Comparison of ENCODE assay signal across 9 cellular contexts in the genomic region with DNA sequence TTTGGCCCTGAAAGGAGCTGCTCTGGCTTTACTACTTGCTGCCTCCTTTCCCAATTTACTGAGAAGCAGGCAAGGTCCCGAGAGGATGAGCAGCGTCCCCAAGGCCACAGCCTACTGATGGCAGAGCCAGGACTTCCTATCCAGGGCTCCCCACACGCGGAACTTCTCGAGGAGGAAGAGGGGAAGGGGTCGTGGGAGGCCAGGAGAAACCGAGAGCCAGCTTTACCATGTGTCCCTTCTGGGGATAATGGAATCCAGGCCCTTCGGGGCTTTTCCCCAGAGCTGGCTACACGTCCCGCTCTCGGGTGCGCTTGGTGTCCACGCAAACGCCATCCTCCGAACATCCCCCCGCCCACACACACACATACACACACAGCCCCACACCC. TPM values are rescaled to one million over a fixed set of nuclear protein-coding genes. Genes with fewer than 3 reads are reported as not detected.
DNase-seq lines count a peak whose midpoint lies in the region; ATAC-seq and TF ChIP-seq lines count a peak whose summit lies in the region.
"Had no signal": no experiment of that assay in that cellular context is flagged by ENCODE, and none has a peak within 500 bp of the region (broad histone marks: within the 10 kb centered on the region; RNA-seq: fewer than 3 reads in every experiment).

No MANE protein-coding gene starts in this region.

- H3K27me3 ChIP-seq in AG04450 (ENCODE audit: control insufficient read depth, insufficient read depth, low read length) = no peaks in the 10 kb centered on the region
- no peaks in the 10 kb centered on the region for H3K27me3 ChIP-seq in MG63
- peaks cover 0 to 10% of the 10 kb centered on the region in 2 donors for H3K27me3 ChIP-seq in naive thymus-derived CD4-positive, alpha-beta T cell (ENCODE audit: control insufficient read depth in 2 of 2, insufficient read depth in 2 of 2, low read length in 2 of 2)

- peaks cover 0 to 4% (median 0%) of the 10 kb centered on the region in 5 donors for H3K36me3 Mint-ChIP-seq in naive thymus-derived CD4-positive, alpha-beta T cell

- peak overlapping the region; percentile 89 for H3K4me3 ChIP-seq in AG04450 (ENCODE audit: low read depth, low read length)
- peak overlapping the region; percentile 74 for H3K4me3 ChIP-seq in MG63
- H3K4me3 ChIP-seq in naive thymus-derived CD4-positive, alpha-beta T cell (ENCODE audit: low read length) = no peak overlapping the region

- intact Hi-C loops in naive thymus-derived CD4-positive, alpha-beta T cell (cut with micrococcal nuclease) = loop anchor here in 1 of 2 donors (5.0 kb wide), 1 partner anchor 131 kb away; a partner anchor contains a TSS

- H3K4me1 ChIP-seq in naive thymus-derived CD4-positive, alpha-beta T cell (ENCODE audit: control insufficient read depth in 2 of 2, insufficient read depth in 2 of 2, low read length in 2 of 2) = no peaks in the 10 kb centered on the region

- H3K9me3 Mint-ChIP-seq in naive thymus-derived CD4-positive, alpha-beta T cell = peaks cover 0 to 2% (median 0%) of the 10 kb centered on the region in 11 donors

- CTCF ChIA-PET in AG04450 (lab: Charles Lee) = interaction anchor here (0.6 to 1.4 kb wide), 7 partner anchors 8 to 269 kb away, joined by 3 to 7 read pairs (median 4); no protein-coding TSS in a partner anchor
- CTCF ChIA-PET in naive thymus-derived CD4-positive, alpha-beta T cell (lab: Charles Lee) = no interaction called here

- peaks cover 48% of the 10 kb centered on the region for H3K36me3 ChIP-seq in MG63
- no peaks in the 10 kb centered on the region for H3K36me3 ChIP-seq in naive thymus-derived CD4-positive, alpha-beta T cell (ENCODE audit: control insufficient read depth in 2 of 3, insufficient read depth in 3 of 3, low read length in 3 of 3)

- peak overlapping the region; percentile 97 for H3K27ac ChIP-seq in AG04450 (ENCODE audit: low read depth, low read length)
- H3K27ac ChIP-seq in naive thymus-derived CD4-positive, alpha-beta T cell (ENCODE audit: low read depth, low read length) = no peak overlapping the region

- no peaks in the 10 kb centered on the region; the same call in 1 of the 2 replicates for H3K9me3 ChIP-seq in AG04450 (ENCODE audit: control insufficient read depth, insufficient read depth, low read length)
- H3K9me3 ChIP-seq in MG63 = no peaks in the 10 kb centered on the region; the same call in 1 of the 2 replicates
- no peaks in the 10 kb centered on the region for H3K9me3 ChIP-seq in naive thymus-derived CD4-positive, alpha-beta T cell (ENCODE audit: control insufficient read depth in 2 of 3, low read length in 3 of 3)

- POLR2A ChIA-PET in AG04450 (lab: Yijun Ruan, JAX) = interaction anchor here (0.6 to 1.3 kb wide), 10 partner anchors 25 to 246 kb away, joined by 3 to 9 read pairs (median 3); a partner anchor contains a TSS
- POLR2A ChIA-PET in naive thymus-derived CD4-positive, alpha-beta T cell (lab: Charles Lee) = interaction anchor here (0.7 kb wide), 1 partner anchor 105 kb away, joined by 3 read pairs; no protein-coding TSS in a partner anchor

- no peak for TF ChIP-seq CTCF in AG04450 (IDR thresholded peaks at IDR 0.05; ENCODE audit: low read depth, low read length)

- H3K27ac Mint-ChIP-seq in naive thymus-derived CD4-positive, alpha-beta T cell = no peak overlapping the region

- DNase-seq in AG04450 (ENCODE audit: low read depth, low spot score) (no peak), MG63 (no peak), dedifferentiated amniotic fluid mesenchymal stem cell (ENCODE audit: extremely low spot score) (peak; percentile 84), NK-92 (lab: John Stamatoyannopoulos, UW; ENCODE audit: unreplicated experiment) (no peak)
- no peak for DNase-seq in naive thymus-derived CD4-positive, alpha-beta T cell
- DNase-seq: activated CD4-positive, alpha-beta T cell treated with anti-CD3 and anti-CD28 coated beads for 1 hour had no signal

- H3K4me1 Mint-ChIP-seq in naive thymus-derived CD4-positive, alpha-beta T cell = peaks cover 5 to 29% (median 25%) of the 10 kb centered on the region in 7 donors

- H3K27me3 Mint-ChIP-seq in naive thymus-derived CD4-positive, alpha-beta T cell = peaks cover 61 to 72% (median 69%) of the 10 kb centered on the region in 5 donors

- H3K4me3 Mint-ChIP-seq in naive thymus-derived CD4-positive, alpha-beta T cell = peak overlapping the region; percentile 41 to 78 (median 73)

- ATAC-seq in naive thymus-derived CD4-positive, alpha-beta T cell = no peak
- ATAC-seq in GM21825 (IDR thresholded peaks at IDR 0.05; ENCODE audit: unreplicated experiment) (no peak), GM18519 (IDR thresholded peaks at IDR 0.05; ENCODE audit: low FRiP score, unreplicated experiment) (no peak), HG02759 (IDR thresholded peaks at IDR 0.05; ENCODE audit: unreplicated experiment) (no peak)

RNA-seq across cellular contexts. Expression of a gene that starts 4.3 kb away (rescaled TPM):
- 194 and 206 TPM in 2 replicates for polyA plus RNA-seq in AG04450 (2011; rRNA removed)
- polyA minus RNA-seq in AG04450 (2011; rRNA and poly(A)+ RNA removed) = 172 and 200 TPM in 2 replicates
- 171 and 192 TPM in 2 replicates for total RNA-seq in MG63 (2014; rRNA removed; shearing (Covaris generic); ENCODE audit: low replicate concordance)
- total RNA-seq in naive thymus-derived CD4-positive, alpha-beta T cell = not detected
- not detected for polyA plus RNA-seq in naive thymus-derived CD4-positive, alpha-beta T cell

Comparison
In these comparisons a context has a peak if more than half of its experiments do, and no peak if none do; other contexts are left out.
1. RNA of a gene that starts 4.3 kb away (total RNA-seq): 171 to 192 TPM in MG63; not detected in naive thymus-derived CD4-positive, alpha-beta T cell; every median in the first group is over 100 times any median in the second.